11 cellular contexts compared by ENCODE assay signal in the genomic region with DNA sequence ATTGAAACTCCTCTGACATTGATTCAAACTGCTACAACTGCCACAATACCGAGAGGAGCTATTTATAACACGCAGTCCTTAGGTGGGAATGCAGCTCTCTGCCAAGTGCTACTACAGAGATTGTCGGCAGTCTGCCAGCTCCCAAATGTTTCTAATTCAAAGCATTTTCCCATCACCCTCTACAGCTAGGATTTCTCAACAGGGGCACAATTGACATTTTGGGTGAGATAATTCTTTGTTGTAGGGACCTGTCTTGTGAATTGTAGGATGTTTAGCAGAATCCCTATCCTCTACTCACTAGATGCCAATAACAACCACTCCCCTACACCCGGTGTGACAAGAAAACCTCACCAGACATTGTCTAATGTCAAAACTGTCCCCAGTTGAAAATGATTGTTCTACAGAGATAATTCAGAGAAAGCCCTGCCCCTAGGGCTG. TPM values are rescaled to one million over a fixed set of nuclear protein-coding genes. Genes with fewer than 3 reads are reported as not detected.
DNase-seq lines count a peak whose midpoint lies in the region; ATAC-seq, FAIRE-seq and TF ChIP-seq lines count a peak whose summit lies in the region.
"Had no signal": no experiment of that assay in that cellular context is flagged by ENCODE, and none has a peak within 500 bp of the region (broad histone marks: within the 10 kb centered on the region; RNA-seq: fewer than 3 reads in every experiment).

No MANE protein-coding gene starts in this region.

- FAIRE-seq in endometrium (lab: Jason Lieb, UNC): peak; percentile 8

- H3K9me2 ChIP-seq in neural cell (ENCODE audit: insufficient read depth, low read length): no peaks in the 10 kb centered on the region

- peak overlapping the region; percentile 73 for H3K4me2 ChIP-seq in neural cell (ENCODE audit: low read length)

- CTCF ChIA-PET in GM10248 (lab: Yijun Ruan, JAX): interaction anchor here (1.7 kb wide), 1 partner anchor 12 kb away, joined by 13 read pairs; no protein-coding TSS in a partner anchor

- H3K27me3 ChIP-seq in neural cell (ENCODE audit: insufficient read depth, low read depth, low read length): no peaks in the 10 kb centered on the region

- H2AFZ ChIP-seq in neural cell (ENCODE audit: low read depth, low read length): peak overlapping the region; percentile 9

- peak overlapping the region; percentile 49 for H3K4me3 ChIP-seq in neural cell (ENCODE audit: low read length)

- H3K36me3 ChIP-seq in neural cell (ENCODE audit: insufficient read depth, low read length): no peaks in the 10 kb centered on the region

- H4K20me1 ChIP-seq in neural cell (ENCODE audit: insufficient read depth): no peaks in the 10 kb centered on the region

- in situ Hi-C loops in G401 (cut with HindIII; ENCODE audit: low sequenced_read_pairs): no loop called here

- H3K9me3 ChIP-seq in neural cell (ENCODE audit: low read length): no peaks in the 10 kb centered on the region

- peak; percentile 58 for TF ChIP-seq EP300 in neural cell (conservative IDR thresholded peaks at IDR 0.05; ENCODE audit: poor library complexity, severe bottlenecking)

- H3F3A ChIP-seq in neural cell (ENCODE audit: insufficient read depth, low read length, poor library complexity, severe bottlenecking): no peaks in the 10 kb centered on the region

- DNase-seq in G401 (ENCODE audit: low spot score): peak; percentile 84
- peak; percentile 26 for DNase-seq in NCI-H2227 (lab: John Stamatoyannopoulos, UW; ENCODE audit: unreplicated experiment)
- DNase-seq in activated effector memory CD4-positive, alpha-beta T cell treated with anti-CD3 and anti-CD28 coated beads, Interleukin-2, amount 50 U/mL, for 16 hours: no peak
- DNase-seq in GM10248 (ENCODE audit: extremely low spot score): no peak
- DNase-seq: stimulated activated naive CD4-positive, alpha-beta T cell; T-helper 2 cell had no signal

- peak overlapping the region; percentile 54 for H3K9ac ChIP-seq in neural cell (ENCODE audit: low read length)

- ATAC-seq in HG03442 (IDR thresholded peaks at IDR 0.05; ENCODE audit: unreplicated experiment) (no peak), GM21526 (IDR thresholded peaks at IDR 0.05; ENCODE audit: low FRiP score, unreplicated experiment) (no peak)
- ATAC-seq: activated T-helper 17 cell treated with anti-CD3 and anti-CD28 coated beads, Interleukin-2, amount 50 U/mL, for 72 hours had no signal

- TF ChIP-seq CTCF in neural cell (IDR thresholded peaks at IDR 0.05; ENCODE audit: poor library complexity, severe bottlenecking) (no peak), GM10248 (IDR thresholded peaks at IDR 0.05; ENCODE audit: control extremely low read depth, extremely low read depth, low read depth, missing control alignments) (no peak)

- H3K27ac ChIP-seq in neural cell (ENCODE audit: low read length): peak overlapping the region; percentile 82

- TF ChIP-seq RAD21 in neural cell (conservative IDR thresholded peaks at IDR 0.05): no peak

- POLR2A ChIA-PET in GM10248 (lab: Yijun Ruan, JAX): interaction anchor here (0.6 kb wide), 1 partner anchor 264 kb away, joined by 10 read pairs; no protein-coding TSS in a partner anchor

- H3K79me2 ChIP-seq in neural cell (replicated peaks; ENCODE audit: insufficient read depth, low read length): no peaks in the 10 kb centered on the region

TF ChIP-seq in neural cell, 6 proteins besides CTCF, POLR2A, EP300 and RAD21:
- no peak for TF ChIP-seq TAF1 (IDR thresholded peaks at IDR 0.05; ENCODE audit: low read depth)
- TF ChIP-seq, protein P1, sequence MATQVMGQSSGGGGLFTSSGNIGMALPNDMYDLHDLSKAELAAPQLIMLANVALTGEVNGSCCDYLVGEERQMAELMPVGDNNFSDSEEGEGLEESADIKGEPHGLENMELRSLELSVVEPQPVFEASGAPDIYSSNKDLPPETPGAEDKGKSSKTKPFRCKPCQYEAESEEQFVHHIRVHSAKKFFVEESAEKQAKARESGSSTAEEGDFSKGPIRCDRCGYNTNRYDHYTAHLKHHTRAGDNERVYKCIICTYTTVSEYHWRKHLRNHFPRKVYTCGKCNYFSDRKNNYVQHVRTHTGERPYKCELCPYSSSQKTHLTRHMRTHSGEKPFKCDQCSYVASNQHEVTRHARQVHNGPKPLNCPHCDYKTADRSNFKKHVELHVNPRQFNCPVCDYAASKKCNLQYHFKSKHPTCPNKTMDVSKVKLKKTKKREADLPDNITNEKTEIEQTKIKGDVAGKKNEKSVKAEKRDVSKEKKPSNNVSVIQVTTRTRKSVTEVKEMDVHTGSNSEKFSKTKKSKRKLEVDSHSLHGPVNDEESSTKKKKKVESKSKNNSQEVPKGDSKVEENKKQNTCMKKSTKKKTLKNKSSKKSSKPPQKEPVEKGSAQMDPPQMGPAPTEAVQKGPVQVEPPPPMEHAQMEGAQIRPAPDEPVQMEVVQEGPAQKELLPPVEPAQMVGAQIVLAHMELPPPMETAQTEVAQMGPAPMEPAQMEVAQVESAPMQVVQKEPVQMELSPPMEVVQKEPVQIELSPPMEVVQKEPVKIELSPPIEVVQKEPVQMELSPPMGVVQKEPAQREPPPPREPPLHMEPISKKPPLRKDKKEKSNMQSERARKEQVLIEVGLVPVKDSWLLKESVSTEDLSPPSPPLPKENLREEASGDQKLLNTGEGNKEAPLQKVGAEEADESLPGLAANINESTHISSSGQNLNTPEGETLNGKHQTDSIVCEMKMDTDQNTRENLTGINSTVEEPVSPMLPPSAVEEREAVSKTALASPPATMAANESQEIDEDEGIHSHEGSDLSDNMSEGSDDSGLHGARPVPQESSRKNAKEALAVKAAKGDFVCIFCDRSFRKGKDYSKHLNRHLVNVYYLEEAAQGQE (IDR thresholded peaks at IDR 0.05; ENCODE audit: borderline replicate concordance): peak; percentile 58
- TF ChIP-seq EZH2 (IDR thresholded peaks at IDR 0.05; ENCODE audit: borderline replicate concordance, insufficient read depth, low read length, poor library complexity, severe bottlenecking): no peak
- no peak for TF ChIP-seq SMC3 (conservative IDR thresholded peaks at IDR 0.05; ENCODE audit: poor library complexity)
- TF ChIP-seq POLR2AphosphoS5 (IDR thresholded peaks at IDR 0.05): peak; percentile 49
- TF ChIP-seq MXI1 (conservative IDR thresholded peaks at IDR 0.05; ENCODE audit: poor library complexity, severe bottlenecking): no peak

RNA-seq across cellular contexts. Expression of a gene that starts 7.8 kb away (rescaled TPM):
- 11.4 and 28.3 TPM in 2 replicates for total RNA-seq in G401 (2014; rRNA removed; shearing (Covaris generic))
- 16.1 and 20.1 TPM in 2 replicates for polyA plus RNA-seq in neural cell
- polyA minus RNA-seq in neural cell: 50.4 and 72.0 TPM in 2 replicates

Comparison
In these comparisons a context has a peak if more than half of its experiments do, and no peak if none do; other contexts are left out.
1. DNase-seq: peak in G401 (single experiment) and NCI-H2227 (single experiment); none in activated effector memory CD4-positive, alpha-beta T cell treated with anti-CD3 and anti-CD28 coated beads, Interleukin-2, amount 50 U/mL, for 16 hours (single experiment) and GM10248 (single experiment).